In the genomic region with DNA sequence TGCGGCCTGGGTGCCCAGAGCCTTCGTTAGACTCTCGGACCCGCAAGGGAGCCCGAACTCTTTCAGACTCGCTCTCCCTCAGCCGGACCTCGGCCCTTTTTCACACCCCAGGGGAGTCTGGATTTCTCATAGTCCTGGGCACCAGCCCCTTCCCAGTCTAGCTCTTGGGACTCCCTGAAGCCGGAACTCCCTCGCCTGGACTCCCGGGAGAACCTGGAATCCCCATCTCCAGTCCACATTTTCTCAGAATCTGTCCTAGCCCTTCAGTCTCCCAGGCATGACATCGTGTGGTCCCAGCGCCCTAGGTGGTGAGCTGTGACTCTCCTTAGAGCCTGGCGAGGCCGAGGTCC, we compare ENCODE assay signal across 8 cellular contexts. TPM values are rescaled to one million over a fixed set of nuclear protein-coding genes. Genes with fewer than 3 reads are reported as not detected.
DNase-seq lines count a peak whose midpoint lies in the region; ATAC-seq and TF ChIP-seq lines count a peak whose summit lies in the region.

No MANE protein-coding gene starts in this region.

- TF ChIP-seq CTCF in hepatocyte (IDR thresholded peaks at IDR 0.05; ENCODE audit: poor library complexity) (no peak), GM13977 (IDR thresholded peaks at IDR 0.05; ENCODE audit: extremely low read depth, insufficient read depth, missing control alignments) (no peak)

- peaks cover 7% of the 10 kb centered on the region for H3K27me3 ChIP-seq in hepatocyte

- peaks cover 4% of the 10 kb centered on the region for H3K36me3 Mint-ChIP-seq in stimulated activated effector memory CD8-positive, alpha-beta T cell treated with anti-CD3 and anti-CD28 coated beads, Interleukin-12 subunit alpha, Interleukin-12 subunit beta, amount 100 ng/mL, for 72 hours

- 10% methylated on average over 12 of the region's 15 CpGs for WGBS in hepatocyte (ENCODE audit: low lambda C conversion rate, missing lambda C conversion rate)

- no peak overlapping the region for H3K27ac ChIP-seq in SK-N-MC
- peak overlapping the region; percentile 51 for H3K27ac ChIP-seq in hepatocyte

- H3K79me2 ChIP-seq in hepatocyte, result no peaks in the 10 kb centered on the region

- H3K9me2 ChIP-seq in hepatocyte (replicated peaks; ENCODE audit: insufficient read depth), result no peaks in the 10 kb centered on the region

- H4K20me1 ChIP-seq in hepatocyte (ENCODE audit: insufficient read depth, poor library complexity, severe bottlenecking), result no peaks in the 10 kb centered on the region

- no peak overlapping the region for H3K27ac Mint-ChIP-seq in stimulated activated effector memory CD8-positive, alpha-beta T cell treated with anti-CD3 and anti-CD28 coated beads, Interleukin-12 subunit alpha, Interleukin-12 subunit beta, amount 100 ng/mL, for 72 hours

- H3K4me3 Mint-ChIP-seq in stimulated activated effector memory CD8-positive, alpha-beta T cell treated with anti-CD3 and anti-CD28 coated beads, Interleukin-12 subunit alpha, Interleukin-12 subunit beta, amount 100 ng/mL, for 72 hours, result peak overlapping the region; percentile 86

- H3K4me1 Mint-ChIP-seq in stimulated activated effector memory CD8-positive, alpha-beta T cell treated with anti-CD3 and anti-CD28 coated beads, Interleukin-12 subunit alpha, Interleukin-12 subunit beta, amount 100 ng/mL, for 72 hours, result peaks cover 20% of the 10 kb centered on the region

- no peaks in the 10 kb centered on the region for H3K4me1 ChIP-seq in hepatocyte (ENCODE audit: insufficient read depth)

- H3K9me3 ChIP-seq in SK-N-MC (ENCODE audit: low read depth, low read length) (no peaks in the 10 kb centered on the region), hepatocyte (ENCODE audit: low read depth) (no peaks in the 10 kb centered on the region)

- DNase-seq in NCI-H748 (lab: John Stamatoyannopoulos, UW; ENCODE audit: unreplicated experiment) (peak; percentile 46), NCI-H748 treated with DMSO at 0.1 percent for 48 hours (lab: John Stamatoyannopoulos, UW) (no peak), SK-N-MC (ENCODE audit: low read depth, low spot score) (no peak), hepatocyte (ENCODE audit: low spot score) (no peak), NCI-H187 (lab: John Stamatoyannopoulos, UW) (no peak), KG1 (lab: John Stamatoyannopoulos, UW) (no peak), GM13977 (ENCODE audit: low spot score) (no peak)
- DNase-seq in stimulated activated effector memory CD8-positive, alpha-beta T cell treated with anti-CD3 and anti-CD28 coated beads, Interleukin-12 subunit alpha, Interleukin-12 subunit beta, amount 100 ng/mL, for 72 hours (ENCODE audit: low spot score in 2 of 2), result no peak

- H3K36me3 ChIP-seq in SK-N-MC (ENCODE audit: insufficient read depth, low read length) (no peaks in the 10 kb centered on the region), hepatocyte (replicated peaks; ENCODE audit: insufficient read depth, low read depth) (no peaks in the 10 kb centered on the region)

- H3K9ac ChIP-seq in SK-N-MC (ENCODE audit: insufficient read length), result peak overlapping the region; percentile 43

- peak overlapping the region; percentile 93 for H2AFZ ChIP-seq in hepatocyte

- ATAC-seq in stimulated activated effector memory CD8-positive, alpha-beta T cell treated with anti-CD3 and anti-CD28 coated beads, Interleukin-12 subunit alpha, Interleukin-12 subunit beta, amount 100 ng/mL, for 72 hours, result no peak

- peak overlapping the region; percentile 86 for H3K4me2 ChIP-seq in hepatocyte

- H3K4me3 ChIP-seq in SK-N-MC, result peak overlapping the region; percentile 84
- peak overlapping the region; percentile 66 for H3K4me3 ChIP-seq in hepatocyte

- in situ Hi-C loops in GM13977 (cut with MboI; ENCODE audit: low pct_unique_long_range_greater_than_20kb, low sequenced_read_pairs, unreplicated experiment), result no loop called here

- H3K9me3 Mint-ChIP-seq in stimulated activated effector memory CD8-positive, alpha-beta T cell treated with anti-CD3 and anti-CD28 coated beads, Interleukin-12 subunit alpha, Interleukin-12 subunit beta, amount 100 ng/mL, for 72 hours, result no peaks in the 10 kb centered on the region

RNA-seq across cellular contexts. Expression of a gene that starts 0.6 kb away (rescaled TPM):
- 7.7 and 10.4 TPM in 2 replicates for total RNA-seq in hepatocyte
- polyA plus RNA-seq in hepatocyte, result 7.9 and 11.2 TPM in 2 replicates

RNA-seq across cellular contexts. Expression of a gene that starts 26.4 kb away (rescaled TPM):
- 18.8 and 23.0 TPM in 2 replicates for total RNA-seq in hepatocyte
- polyA plus RNA-seq in hepatocyte, result 22.4 and 25.5 TPM in 2 replicates

RNA-seq across cellular contexts. Expression of a gene that starts 32.7 kb away (rescaled TPM):
- total RNA-seq in hepatocyte, result 1.4 and 3.1 TPM in 2 replicates
- polyA plus RNA-seq in hepatocyte, result 5.5 and 5.8 TPM in 2 replicates
